Comparison of ENCODE assay signal across 5 cellular contexts in the genomic region with DNA sequence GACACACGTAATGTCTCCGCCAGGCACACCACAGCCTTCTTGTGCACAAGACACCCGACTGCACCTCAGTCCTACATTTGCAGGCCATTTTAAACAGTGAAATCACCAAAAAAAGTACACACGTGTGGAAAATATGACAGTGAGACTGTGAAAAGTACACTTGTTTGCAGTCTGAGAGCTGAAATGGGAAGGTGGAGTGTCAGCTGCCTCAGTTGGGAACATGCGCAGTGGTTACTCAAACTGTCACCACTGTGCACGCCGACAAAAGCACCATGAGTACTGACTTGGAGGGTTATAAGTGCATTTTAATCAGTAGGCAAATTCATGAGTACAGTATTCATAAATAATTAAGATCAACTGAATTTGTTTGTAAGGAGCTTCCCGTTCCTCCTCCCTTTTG.
"Had no signal": no experiment of that assay in that cellular context is flagged by ENCODE, and none has a peak within 500 bp of the region (broad histone marks: within the 10 kb centered on the region; RNA-seq: fewer than 3 reads in every experiment).

No MANE protein-coding gene starts in this region.

- H3K9me3 Mint-ChIP-seq: HFFc6 had no signal

- H3K27ac Mint-ChIP-seq: HFFc6 had no signal

- ATAC-seq: HCT116 had no signal

- DNase-seq: GM23248, GOT3, HFFc6, IMR-90 had no signal

- H3K4me3 Mint-ChIP-seq: HFFc6 had no signal
